Comparison of ENCODE assay signal across 17 cellular contexts in the genomic region with DNA sequence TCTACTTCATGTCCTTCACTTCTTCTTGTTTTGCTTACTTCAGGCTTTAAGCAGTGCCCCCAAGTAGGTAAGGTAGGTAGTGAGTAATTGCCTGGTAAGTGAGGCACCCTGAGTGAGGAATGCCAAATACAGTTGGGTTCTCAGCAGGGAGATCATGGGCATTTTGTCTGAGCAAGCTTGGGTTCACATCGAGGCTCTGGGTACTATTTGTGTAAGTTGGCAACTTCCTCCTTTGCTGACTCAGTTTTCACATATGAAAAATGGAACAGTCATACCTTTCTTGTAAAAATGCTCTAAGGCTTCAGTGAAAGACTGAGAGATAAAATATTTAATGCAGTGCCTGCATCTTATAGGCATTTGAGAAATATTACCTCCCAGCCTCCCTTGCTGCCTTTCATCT.
DNase-seq lines count a peak whose midpoint lies in the region; ATAC-seq, FAIRE-seq and TF ChIP-seq lines count a peak whose summit lies in the region.
"Had no signal": no experiment of that assay in that cellular context is flagged by ENCODE, and none has a peak within 500 bp of the region (broad histone marks: within the 10 kb centered on the region; RNA-seq: fewer than 3 reads in every experiment).

No MANE protein-coding gene starts in this region.

- peak overlapping the region in 1 of 2 donors; percentile 17 for H3K27ac Mint-ChIP-seq in activated naive CD4-positive, alpha-beta T cell treated with anti-CD3 and anti-CD28 coated beads, Interleukin-2, amount 50 U/mL, for 72 hours
- H3K27ac Mint-ChIP-seq: naive B cell had no signal

- no peaks in the 10 kb centered on the region for H3K4me1 ChIP-seq in endothelial cell of umbilical vein (ENCODE audit: control insufficient read depth, extremely low read depth, insufficient read depth, low read length)

- BruUV-seq in endothelial cell of umbilical vein (replicated peaks; lab: Mats Ljungman, UMichigan) = no TSS peak

- no peak overlapping the region for H3K27ac ChIP-seq in endothelial cell of umbilical vein (ENCODE audit: insufficient read depth, low read depth, low read length)
- peak overlapping the region; percentile 61 for H3K27ac ChIP-seq in substantia nigra (ENCODE audit: low read depth, low read length, poor library complexity, severe bottlenecking)
- H3K27ac ChIP-seq: ascending aorta, esophagus squamous epithelium, left lung had no signal

- CTCF ChIA-PET in endothelial cell of umbilical vein (lab: Charles Lee) = interaction anchor here (0.6 to 4.1 kb wide), 9 partner anchors 9 to 116 kb away, joined by 3 to 26 read pairs (median 9); partner anchors contain the start of gene RNF144A

- no peaks in the 10 kb centered on the region for H3K9me3 ChIP-seq in endothelial cell of umbilical vein (replicated peaks; ENCODE audit: control insufficient read depth, insufficient read depth, low read length)
- H3K9me3 ChIP-seq: ascending aorta, esophagus squamous epithelium, left lung, tibial nerve had no signal

- H3K79me2 ChIP-seq in endothelial cell of umbilical vein (ENCODE audit: control insufficient read depth, insufficient read depth, low read length) = no peaks in the 10 kb centered on the region

- peak; percentile 54 for FAIRE-seq in endothelial cell of umbilical vein (lab: Jason Lieb, UNC)

- POLR2A ChIA-PET in endothelial cell of umbilical vein (lab: Charles Lee) = no interaction called here

- no peak overlapping the region for H3K4me3 ChIP-seq in endothelial cell of umbilical vein (replicated peaks in 1 of 3; ENCODE audit: insufficient read depth in 1 of 3, low read depth in 1 of 3, low read length in 3 of 3)
- H3K4me3 ChIP-seq: ascending aorta, esophagus squamous epithelium, left lung, tibial nerve had no signal

- no peaks in the 10 kb centered on the region for H3K9me3 Mint-ChIP-seq in activated naive CD4-positive, alpha-beta T cell treated with anti-CD3 and anti-CD28 coated beads, Interleukin-2, amount 50 U/mL, for 72 hours
- H3K9me3 Mint-ChIP-seq: dendritic cell treated with granulocyte-macrophage colony-stimulating factor and Interleukin-4, amounts not matched to agents 40 ng/mL and 50 ng/mL, for 4 days; naive B cell had no signal

- no peaks in the 10 kb centered on the region for H3K27me3 ChIP-seq in endothelial cell of umbilical vein (ENCODE audit: control insufficient read depth in 2 of 2, insufficient read depth in 2 of 2, low read length in 2 of 2)
- H3K27me3 ChIP-seq: ascending aorta, esophagus squamous epithelium, left lung, tibial nerve had no signal

- ATAC-seq in activated naive CD4-positive, alpha-beta T cell treated with anti-CD3 and anti-CD28 coated beads, Interleukin-2, amount 50 U/mL, for 72 hours = peak; percentile 60 to 70
- ATAC-seq in HG03025 (IDR thresholded peaks at IDR 0.05; ENCODE audit: low FRiP score, unreplicated experiment) = no peak

- H4K20me1 ChIP-seq in endothelial cell of umbilical vein (replicated peaks; ENCODE audit: control insufficient read depth, extremely low read depth, insufficient read depth, low read length) = no peaks in the 10 kb centered on the region

- no peaks in the 10 kb centered on the region for H3K9me1 ChIP-seq in endothelial cell of umbilical vein (replicated peaks; ENCODE audit: control insufficient read depth, extremely low read depth, insufficient read depth, low read length)

- H3K4me2 ChIP-seq in endothelial cell of umbilical vein (ENCODE audit: insufficient read depth, low read length) = no peak overlapping the region

- intact Hi-C loops in endothelial cell of umbilical vein (cut with micrococcal nuclease) = loop anchor here (1.0 kb wide), 2 partner anchors 96 to 116 kb away; partner anchors contain the start of gene RNF144A

- H2AFZ ChIP-seq in endothelial cell of umbilical vein (ENCODE audit: low read depth, low read length) = no peak overlapping the region

- no peaks in the 10 kb centered on the region for H3K36me3 ChIP-seq in endothelial cell of umbilical vein (ENCODE audit: control insufficient read depth in 2 of 2, extremely low read depth in 1 of 2, insufficient read depth in 2 of 2, low read length in 2 of 2)
- H3K36me3 ChIP-seq: ascending aorta, esophagus squamous epithelium, left lung, tibial nerve had no signal

- peaks cover 5 to 7% of the 10 kb centered on the region in 2 donors for H3K36me3 Mint-ChIP-seq in activated naive CD4-positive, alpha-beta T cell treated with anti-CD3 and anti-CD28 coated beads, Interleukin-2, amount 50 U/mL, for 72 hours
- H3K36me3 Mint-ChIP-seq: naive B cell had no signal

- H3K9ac ChIP-seq in endothelial cell of umbilical vein (replicated peaks; ENCODE audit: extremely low read depth, insufficient read depth, low read length) = no peak overlapping the region

- TF ChIP-seq CTCF in endothelial cell of umbilical vein (IDR thresholded peaks at IDR 0.05; ENCODE audit: extremely low read depth in 1 of 2, insufficient read depth in 1 of 2, low read depth in 1 of 2, low read length in 2 of 2) = no peak

- no peak for DNase-seq in activated naive CD4-positive, alpha-beta T cell treated with anti-CD3 and anti-CD28 coated beads, Interleukin-2, amount 50 U/mL, for 72 hours (ENCODE audit: low spot score in 2 of 2)
- DNase-seq in activated naive CD4-positive, alpha-beta T cell (lab: John Stamatoyannopoulos, UW) = no peak
- DNase-seq in MV-4-11 (lab: John Stamatoyannopoulos, UW) (peak; percentile 21), endothelial cell of umbilical vein (ENCODE audit: low read depth, low spot score) (no peak), substantia nigra (lab: John Stamatoyannopoulos, UW) (no peak), NCI-H526 (lab: John Stamatoyannopoulos, UW) (no peak), NOMO-1 treated with dmso at 0.1 percent for 144 hours (lab: John Stamatoyannopoulos, UW; ENCODE audit: unreplicated experiment) (no peak)
- DNase-seq: esophagus squamous epithelium, left lung, naive B cell, NCI-H2029, NCI-H774, SW 1271 had no signal

- TF ChIP-seq POLR2A in endothelial cell of umbilical vein (IDR thresholded peaks at IDR 0.05; ENCODE audit: low read depth, low read length) = no peak

- dilution Hi-C loops in endothelial cell of umbilical vein (cut with MboI; ENCODE audit: extremely low pct_ligation_motif_present, low sequenced_read_pairs) = no loop called here

TF ChIP-seq in endothelial cell of umbilical vein, 7 proteins besides CTCF, POLR2A, EP300 and RAD21:
- TF ChIP-seq, protein P1, sequence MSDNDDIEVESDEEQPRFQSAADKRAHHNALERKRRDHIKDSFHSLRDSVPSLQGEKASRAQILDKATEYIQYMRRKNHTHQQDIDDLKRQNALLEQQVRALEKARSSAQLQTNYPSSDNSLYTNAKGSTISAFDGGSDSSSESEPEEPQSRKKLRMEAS (IDR thresholded peaks at IDR 0.05; ENCODE audit: insufficient read depth, insufficient read length) = no peak
- no peak for TF ChIP-seq MYC (IDR thresholded peaks at IDR 0.05; ENCODE audit: low read depth, low read length)
- no peak for TF ChIP-seq FOS (IDR thresholded peaks at IDR 0.05; ENCODE audit: borderline replicate concordance, insufficient read depth, low read length)
- no peak for TF ChIP-seq JUN (IDR thresholded peaks at IDR 0.05; ENCODE audit: borderline replicate concordance, insufficient read depth, insufficient read length, low read depth)
- TF ChIP-seq POLR2AphosphoS5 (IDR thresholded peaks at IDR 0.05; ENCODE audit: insufficient read depth, low read depth, low read length) = no peak
- no peak for TF ChIP-seq EZH2 (IDR thresholded peaks at IDR 0.05; ENCODE audit: borderline replicate concordance, low read depth, low read length, severe bottlenecking)
- TF ChIP-seq GATA2 (IDR thresholded peaks at IDR 0.05; ENCODE audit: insufficient read depth, insufficient read length, low read depth, low read length) = no peak
